ENCODE assay signal across 13 cellular contexts in genomic region chr2:173555833-173556232, GRCh38.
A peak's percentile ranks its signal among the peaks of the same experiment; 100 is the strongest.
DNase-seq lines count a peak whose midpoint lies in the region; ATAC-seq and TF ChIP-seq lines count a peak whose summit lies in the region.
"Had no signal": no experiment of that assay in that cellular context is flagged by ENCODE, and none has a peak within 500 bp of the region (broad histone marks: within the 10 kb centered on the region; RNA-seq: fewer than 3 reads in every experiment).

No MANE protein-coding gene starts in this region.

- H4K5ac ChIP-seq in mesendoderm (ENCODE audit: low read length) = no peak overlapping the region

- H3K36me3 ChIP-seq in right lobe of liver (no peaks in the 10 kb centered on the region), mesendoderm (ENCODE audit: control insufficient read depth, insufficient read depth, low read length) (no peaks in the 10 kb centered on the region)

- TF ChIP-seq POLR2A in right lobe of liver (IDR thresholded peaks at IDR 0.05) = no peak

- no peak for TF ChIP-seq CTCF in right lobe of liver (IDR thresholded peaks at IDR 0.05)

- ATAC-seq in right lobe of liver = no peak
- ATAC-seq: CD8-positive, alpha-beta T cell had no signal

- H2AK5ac ChIP-seq in mesendoderm (ENCODE audit: low read length) = no peak overlapping the region

- H3K18ac ChIP-seq in mesendoderm (ENCODE audit: low read length) = no peak overlapping the region

- no peaks in the 10 kb centered on the region for H3K79me1 ChIP-seq in mesendoderm (ENCODE audit: low read length)

- no peaks in the 10 kb centered on the region for H3K79me2 ChIP-seq in mesendoderm (ENCODE audit: control insufficient read depth, insufficient read depth, low read length)

- no peak overlapping the region for H3K23ac ChIP-seq in mesendoderm (ENCODE audit: low read length)

- H2BK5ac ChIP-seq in mesendoderm (ENCODE audit: low read length) = no peak overlapping the region

- H3K4me1 ChIP-seq in right lobe of liver (no peaks in the 10 kb centered on the region), mesendoderm (ENCODE audit: control insufficient read depth, low read depth, low read length) (no peaks in the 10 kb centered on the region)
- H3K4me1 ChIP-seq: testis had no signal

- H3K4me2 ChIP-seq in mesendoderm (ENCODE audit: low read length) = no peak overlapping the region

- no peak overlapping the region for H3K4ac ChIP-seq in mesendoderm (ENCODE audit: low read depth, low read length)

- WGBS in right lobe of liver (ENCODE audit: insufficient coverage, low coverage, low lambda C conversion rate, missing lambda C conversion rate) = 0% methylated on average over 1 of the region's 1 CpG
- WGBS in mesendoderm (ENCODE audit: extremely low coverage, insufficient coverage, low lambda C conversion rate) = no CpG with 5 or more reads among the region's 1 CpG

- H3K9ac ChIP-seq in mesendoderm (ENCODE audit: low read length) = no peak overlapping the region

- no peaks in the 10 kb centered on the region for H3K9me3 ChIP-seq in right lobe of liver
- H3K9me3 ChIP-seq: testis had no signal

- H3K27me3 ChIP-seq in right lobe of liver (no peaks in the 10 kb centered on the region), mesendoderm (ENCODE audit: insufficient read depth, low read length, poor library complexity) (no peaks in the 10 kb centered on the region)
- H3K27me3 ChIP-seq: testis had no signal

- intact Hi-C loops in right lobe of liver (cut with DNase I) = no loop called here

- in situ Hi-C loops in G401 (cut with HindIII; ENCODE audit: low sequenced_read_pairs) = no loop called here

- H4K8ac ChIP-seq in mesendoderm (ENCODE audit: low read depth, low read length) = no peak overlapping the region

- H2BK120ac ChIP-seq in mesendoderm (ENCODE audit: low read depth, low read length) = no peak overlapping the region

- no peak overlapping the region for H3K56ac ChIP-seq in mesendoderm (ENCODE audit: low read length)

- H3K27ac ChIP-seq in right lobe of liver = no peak overlapping the region
- no peak overlapping the region for H3K27ac ChIP-seq in mesendoderm (ENCODE audit: low read depth, low read length)
- H3K27ac ChIP-seq: testis had no signal

- no peak overlapping the region for H2BK15ac ChIP-seq in mesendoderm (replicated peaks; ENCODE audit: low read depth)

- H3K4me3 ChIP-seq in right lobe of liver (no peak overlapping the region), mesendoderm (ENCODE audit: low read length) (no peak overlapping the region)
- H3K4me3 ChIP-seq: testis had no signal

- DNase-seq in DMS79 (lab: John Stamatoyannopoulos, UW) (peak; percentile 43), NCI-H1092 (lab: John Stamatoyannopoulos, UW) (peak; percentile 8), RPMI8226 (peak; percentile 82), kidney glomerular epithelial cell (lab: John Stamatoyannopoulos, UW) (peak; percentile 15), G401 (ENCODE audit: low spot score) (no peak), right lobe of liver (no peak), mesendoderm (no peak), cerebellum (ENCODE audit: low spot score) (no peak)
- DNase-seq: activated CD4-positive, alpha-beta T cell treated with anti-CD3 and anti-CD28 coated beads, Interleukin-2, amount 10 ng/mL, durations not matched to agents 24 days and 14 days; CD8-positive, alpha-beta T cell; GOT3; NCI-H524 treated with DMSO at 0.1 percent for 48 hours; testis had no signal

Comparison
In these comparisons a context has a peak if more than half of its experiments do, and no peak if none do; other contexts are left out.
1. DNase-seq: peak in DMS79 (single experiment), NCI-H1092 (single experiment), RPMI8226 (single experiment) and kidney glomerular epithelial cell (single experiment); none in G401 (single experiment), right lobe of liver (0 of 3), mesendoderm (single experiment) and cerebellum (single experiment).